In the genomic region with DNA sequence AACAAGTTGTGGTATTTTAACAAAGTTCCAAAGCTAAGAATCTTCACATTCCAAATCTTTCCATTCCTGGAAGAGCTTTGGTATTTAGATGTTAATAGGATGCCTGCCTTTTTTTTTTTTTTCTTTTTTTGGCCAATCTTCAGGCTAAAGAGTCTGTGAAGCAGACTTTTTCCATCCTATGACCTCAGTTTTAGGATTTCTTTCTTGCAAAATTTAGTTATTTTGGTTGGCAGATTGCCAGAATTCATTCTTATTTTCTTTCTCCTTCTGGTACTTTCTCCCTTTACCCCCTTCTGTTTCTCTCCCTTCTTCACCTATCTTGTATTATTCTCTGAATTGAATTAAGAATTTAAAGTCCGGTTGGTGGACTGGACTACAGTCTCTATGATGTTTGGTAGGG, we compare ENCODE assay signal across 16 cellular contexts.
DNase-seq lines count a peak whose midpoint lies in the region; ATAC-seq, FAIRE-seq and TF ChIP-seq lines count a peak whose summit lies in the region.
"Had no signal": no experiment of that assay in that cellular context is flagged by ENCODE, and none has a peak within 500 bp of the region (broad histone marks: within the 10 kb centered on the region; RNA-seq: fewer than 3 reads in every experiment).

No MANE protein-coding gene starts in this region.

- H3K9ac ChIP-seq in kidney (ENCODE audit: low read length in 2 of 2) = no peak overlapping the region

- intact Hi-C loops in activated B cell treated with CpG ODN at 0.5 μM for 24 hours (cut with micrococcal nuclease) (no loop called here), kidney (cut with DNase I) (no loop called here)

- H3K27me3 Mint-ChIP-seq in activated B cell treated with CpG ODN at 0.5 μM for 24 hours = no peaks in the 10 kb centered on the region
- H3K27me3 Mint-ChIP-seq in osteocyte (ENCODE audit: unreplicated experiment) = no peaks in the 10 kb centered on the region

- H3K27ac ChIP-seq in tibial nerve = peak overlapping the region in 2 of 4 donors; percentile 67 to 70
- peak overlapping the region in 1 of 2 donors; percentile 7 for H3K27ac ChIP-seq in kidney (ENCODE audit: low read depth in 2 of 2, low read length in 2 of 2)

- DNase-seq in EH (ENCODE audit: low read depth) = peak; percentile 85
- no peak for DNase-seq in activated B cell treated with CpG ODN at 0.5 μM for 24 hours
- DNase-seq in fibroblast of the conjunctiva (ENCODE audit: low read depth) = peak; percentile 46
- no peak for DNase-seq in osteocyte (ENCODE audit: extremely low spot score, unreplicated experiment)
- no peak for DNase-seq in NOMO-1 treated with dmso at 0.1 percent for 144 hours (lab: John Stamatoyannopoulos, UW; ENCODE audit: unreplicated experiment)
- no peak for DNase-seq in tibial nerve (ENCODE audit: low spot score in 2 of 2)
- no peak for DNase-seq in kidney
- DNase-seq: activated naive CD4-positive, alpha-beta T cell treated with anti-CD3 and anti-CD28 coated beads, Interleukin-2, amount 10 ng/mL, durations not matched to agents 7 days and 5 days; AML-193; DMS79; NCI-H1105 treated with DMSO at 0.1 percent for 48 hours; NCI-H446 treated with DMSO at 0.1 percent for 48 hours; RPMI8226 had no signal

- H3K9me3 ChIP-seq in tibial nerve = no peaks in the 10 kb centered on the region
- no peaks in the 10 kb centered on the region for H3K9me3 ChIP-seq in kidney (ENCODE audit: control insufficient read depth in 1 of 2, low read length in 2 of 2)

- H3K4me1 Mint-ChIP-seq in activated B cell treated with CpG ODN at 0.5 μM for 24 hours (peaks cover 25% of the 10 kb centered on the region), osteocyte (ENCODE audit: unreplicated experiment) (peaks cover 78% of the 10 kb centered on the region)
- H3K4me1 Mint-ChIP-seq: activated naive CD4-positive, alpha-beta T cell treated with anti-CD3 and anti-CD28 coated beads, Interleukin-2, amount 10 ng/mL, durations not matched to agents 7 days and 5 days had no signal

- 67 to 74% methylated on average over 1 of the region's 1 CpG for WGBS in tibial nerve, 2 donors

- H3K36me3 Mint-ChIP-seq in activated B cell treated with CpG ODN at 0.5 μM for 24 hours (ENCODE audit: low read depth) (peaks cover 58% of the 10 kb centered on the region), osteocyte (ENCODE audit: unreplicated experiment) (peaks cover 42% of the 10 kb centered on the region)
- H3K36me3 Mint-ChIP-seq: activated naive CD4-positive, alpha-beta T cell treated with anti-CD3 and anti-CD28 coated beads, Interleukin-2, amount 10 ng/mL, durations not matched to agents 7 days and 5 days had no signal

- H3K4me3 ChIP-seq in tibial nerve = peak overlapping the region in 1 of 4 donors; percentile 29
- no peak overlapping the region for H3K4me3 ChIP-seq in kidney (ENCODE audit: low read length in 2 of 2)

- peak overlapping the region; percentile 41 for H3K27ac Mint-ChIP-seq in activated B cell treated with CpG ODN at 0.5 μM for 24 hours
- peak overlapping the region; percentile 68 for H3K27ac Mint-ChIP-seq in osteocyte (ENCODE audit: unreplicated experiment)
- H3K27ac Mint-ChIP-seq: activated naive CD4-positive, alpha-beta T cell treated with anti-CD3 and anti-CD28 coated beads, Interleukin-2, amount 10 ng/mL, durations not matched to agents 7 days and 5 days; T-helper 2 cell treated with Interferon-gamma antibody and Interleukin-4, amounts not matched to agents 5 μg/mL and 100 μg/mL, for 36 hours had no signal

- no peak for TF ChIP-seq CTCF in activated B cell treated with CpG ODN at 0.5 μM for 24 hours (IDR thresholded peaks at IDR 0.05)
- no peak for TF ChIP-seq CTCF in osteocyte (IDR thresholded peaks at IDR 0.05)
- TF ChIP-seq CTCF in tibial nerve (IDR thresholded peaks at IDR 0.05) = no peak
- no peak for TF ChIP-seq CTCF in kidney (IDR thresholded peaks at IDR 0.05; ENCODE audit: borderline replicate concordance, extremely low read depth, insufficient read depth)

- H3K9me3 Mint-ChIP-seq in activated B cell treated with CpG ODN at 0.5 μM for 24 hours = no peaks in the 10 kb centered on the region
- H3K9me3 Mint-ChIP-seq in osteocyte (ENCODE audit: unreplicated experiment) = peaks cover 6% of the 10 kb centered on the region
- H3K9me3 Mint-ChIP-seq: activated naive CD4-positive, alpha-beta T cell treated with anti-CD3 and anti-CD28 coated beads, Interleukin-2, amount 10 ng/mL, durations not matched to agents 7 days and 5 days; T-helper 2 cell treated with Interferon-gamma antibody and Interleukin-4, amounts not matched to agents 5 μg/mL and 100 μg/mL, for 36 hours had no signal

- POLR2A ChIA-PET in activated B cell treated with CpG ODN at 0.5 μM for 24 hours (lab: Charles Lee) = no interaction called here

- H3K27me3 ChIP-seq in tibial nerve = no peaks in the 10 kb centered on the region

- FAIRE-seq in kidney (lab: Jason Lieb, UNC) = no peak
- FAIRE-seq: H54 had no signal

- ATAC-seq in activated B cell treated with CpG ODN at 0.5 μM for 24 hours (ENCODE audit: low read depth) (no peak), GM18873 (IDR thresholded peaks at IDR 0.05; ENCODE audit: low FRiP score, unreplicated experiment) (no peak)

- H3K36me3 ChIP-seq in tibial nerve (no peaks in the 10 kb centered on the region), kidney (ENCODE audit: control insufficient read depth in 1 of 2, insufficient read depth in 2 of 2, low read length in 2 of 2) (no peaks in the 10 kb centered on the region)

- no peak for TF ChIP-seq POLR2A in tibial nerve (IDR thresholded peaks at IDR 0.05)

- CTCF ChIA-PET in activated B cell treated with CpG ODN at 0.5 μM for 24 hours (lab: Charles Lee) = interaction anchor here (0.6 kb wide), 1 partner anchor 358 kb away, joined by 3 read pairs; no protein-coding TSS in a partner anchor

- peak in 1 of 2 donors; percentile 55 for TF ChIP-seq EP300 in tibial nerve (IDR thresholded peaks at IDR 0.05)

- H3K4me3 Mint-ChIP-seq in activated B cell treated with CpG ODN at 0.5 μM for 24 hours (no peak overlapping the region), osteocyte (ENCODE audit: unreplicated experiment) (peak overlapping the region; percentile 41)
- H3K4me3 Mint-ChIP-seq: activated naive CD4-positive, alpha-beta T cell treated with anti-CD3 and anti-CD28 coated beads, Interleukin-2, amount 10 ng/mL, durations not matched to agents 7 days and 5 days; T-helper 2 cell treated with Interferon-gamma antibody and Interleukin-4, amounts not matched to agents 5 μg/mL and 100 μg/mL, for 36 hours had no signal

- H3K4me1 ChIP-seq in tibial nerve (peaks cover 0 to 55% (median 3%) of the 10 kb centered on the region in 4 donors), kidney (ENCODE audit: control insufficient read depth in 1 of 2, insufficient read depth in 1 of 2, low read depth in 1 of 2, low read length in 2 of 2) (no peaks in the 10 kb centered on the region)

Comparison
In these comparisons a context has a peak if more than half of its experiments do, and no peak if none do; other contexts are left out.
1. DNase-seq: peak in EH (single experiment) and fibroblast of the conjunctiva (single experiment); none in activated B cell treated with CpG ODN at 0.5 μM for 24 hours (single experiment), osteocyte (single experiment), NOMO-1 treated with dmso at 0.1 percent for 144 hours (single experiment), tibial nerve (0 of 2) and kidney (single experiment).